ENCODE assay signal across 13 cellular contexts in the genomic region with DNA sequence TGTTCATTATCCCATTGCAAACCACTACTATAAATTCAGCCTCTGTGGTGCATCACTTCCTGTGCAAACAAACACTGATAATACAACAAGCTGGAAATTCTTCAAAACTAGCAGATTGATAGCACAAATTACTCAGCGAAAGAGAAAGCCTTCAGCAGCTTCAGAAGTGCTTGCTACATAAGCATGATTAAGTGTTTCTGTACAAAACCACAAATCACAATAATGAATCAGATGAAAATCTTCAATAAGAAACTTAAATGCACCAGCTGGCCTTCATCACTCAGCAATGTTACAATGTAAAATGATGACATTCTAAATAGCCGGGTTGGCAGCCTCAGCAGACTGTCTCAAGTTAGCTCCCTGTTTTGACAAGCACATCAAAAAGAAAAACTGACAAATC.
A peak's percentile ranks its signal among the peaks of the same experiment; 100 is the strongest.
DNase-seq lines count a peak whose midpoint lies in the region; ATAC-seq, FAIRE-seq and TF ChIP-seq lines count a peak whose summit lies in the region.
"Had no signal": no experiment of that assay in that cellular context is flagged by ENCODE, and none has a peak within 500 bp of the region (broad histone marks: within the 10 kb centered on the region; RNA-seq: fewer than 3 reads in every experiment).

No MANE protein-coding gene starts in this region.

- 0 out of 2 replicates have a peak, but pooled peaks cover 5% of the 10 kb centered on the region for H3F3A ChIP-seq in PC-9 (ENCODE audit: insufficient read depth, low read depth)

- no peaks in the 10 kb centered on the region for H3K27me3 ChIP-seq in PC-9 (ENCODE audit: insufficient read depth, low read depth)

- intact Hi-C loops in PC-9 (cut with micrococcal nuclease; ENCODE audit: unreplicated experiment) = no loop called here

- H3K36me3 Mint-ChIP-seq in immature natural killer cell = peaks cover 0 to 8% (median 0%) of the 10 kb centered on the region in 3 donors

- no peak for TF ChIP-seq POLR2A in A549 (IDR thresholded peaks at IDR 0.05; ENCODE audit: low read length)
- TF ChIP-seq POLR2A in H54 (IDR thresholded peaks at IDR 0.05; ENCODE audit: low read depth, low read length) = no peak

- H3K9me3 Mint-ChIP-seq in immature natural killer cell = peaks cover 4 to 48% (median 28%) of the 10 kb centered on the region in 6 donors

- H3K27ac Mint-ChIP-seq in immature natural killer cell = no peak overlapping the region
- H3K27ac Mint-ChIP-seq: activated T-helper 17 cell treated with anti-CD3 and anti-CD28 coated beads, Interleukin-2, amount 50 U/mL, for 72 hours had no signal

- TF ChIP-seq CTCF in A549 (IDR thresholded peaks at IDR 0.05) (no peak), PC-9 (conservative IDR thresholded peaks at IDR 0.05) (no peak), fibroblast of the aortic adventitia (IDR thresholded peaks at IDR 0.05; ENCODE audit: insufficient read depth, low read length) (no peak)

- no TSS peak for BruUV-seq in PC-9 (replicated peaks; lab: Mats Ljungman, UMichigan)

- no peaks in the 10 kb centered on the region for H3K4me1 Mint-ChIP-seq in immature natural killer cell
- H3K4me1 Mint-ChIP-seq: activated T-helper 17 cell treated with anti-CD3 and anti-CD28 coated beads, Interleukin-2, amount 50 U/mL, for 72 hours had no signal

- no peaks in the 10 kb centered on the region for H3K36me3 ChIP-seq in PC-9 (ENCODE audit: low read depth)

- no peak for TF ChIP-seq RAD21 in A549 (conservative IDR thresholded peaks at IDR 0.05 in 1 of 2, IDR thresholded peaks at IDR 0.05 in 1 of 2)

- WGBS in A549 (ENCODE audit: missing lambda C conversion rate) = 3% methylated on average over 2 of the region's 2 CpGs

- peak in 1 of 2 experiments; percentile 19; a peak in 1 of 6 replicates for ATAC-seq in A549
- ATAC-seq in HG03097 (IDR thresholded peaks at IDR 0.05; ENCODE audit: low FRiP score, unreplicated experiment) = no peak
- ATAC-seq in HG02840 (IDR thresholded peaks at IDR 0.05; ENCODE audit: low FRiP score, unreplicated experiment) = no peak
- ATAC-seq: activated T-helper 17 cell treated with anti-CD3 and anti-CD28 coated beads, Interleukin-2, amount 50 U/mL, for 72 hours had no signal

- H3K4me1 ChIP-seq in A549 (peaks cover 3% of the 10 kb centered on the region; the same call in 1 of the 3 replicates), PC-9 (replicated peaks; ENCODE audit: insufficient read depth) (no peaks in the 10 kb centered on the region; the same call in 1 of the 2 replicates)

- H4K20me1 ChIP-seq in PC-9 (ENCODE audit: insufficient read depth) = no peaks in the 10 kb centered on the region

- TF ChIP-seq EP300 in A549 (IDR thresholded peaks at IDR 0.05) = no peak

- peak overlapping the region; percentile 43 for H3K4me2 ChIP-seq in A549
- H3K4me2 ChIP-seq in PC-9 = peak overlapping the region; percentile 31; the same call in 1 of the 2 replicates

- FAIRE-seq in A549 (lab: Jason Lieb, UNC) (no peak), H54 (lab: Jason Lieb, UNC) (peak; percentile 33)

- H3K27me3 Mint-ChIP-seq in immature natural killer cell (ENCODE audit: low read depth in 3 of 3) = peaks cover 0 to 2% (median 1%) of the 10 kb centered on the region in 3 donors
- H3K27me3 Mint-ChIP-seq: activated T-helper 17 cell treated with anti-CD3 and anti-CD28 coated beads, Interleukin-2, amount 50 U/mL, for 72 hours had no signal

- H3K4me3 ChIP-seq in A549 (no peak overlapping the region), PC-9 (no peak overlapping the region), fibroblast of the aortic adventitia (ENCODE audit: low read depth, low read length) (no peak overlapping the region)

- POLR2A ChIA-PET in A549 (lab: Yijun Ruan, JAX) (no interaction called here), PC-9 (lab: Charles Lee; ENCODE audit: unreplicated experiment) (no interaction called here)

- H3K4me3 Mint-ChIP-seq in immature natural killer cell = no peak overlapping the region
- H3K4me3 Mint-ChIP-seq: activated T-helper 17 cell treated with anti-CD3 and anti-CD28 coated beads, Interleukin-2, amount 50 U/mL, for 72 hours had no signal

- no peaks in the 10 kb centered on the region for H3K79me2 ChIP-seq in PC-9 (ENCODE audit: low read depth)

- no peaks in the 10 kb centered on the region for H3K9me2 ChIP-seq in PC-9 (ENCODE audit: insufficient read depth)

- H2AFZ ChIP-seq in PC-9 = no peak overlapping the region

- H3K9me3 ChIP-seq in A549 = no peaks in the 10 kb centered on the region
- no peaks in the 10 kb centered on the region; the same call in 1 of the 2 replicates for H3K9me3 ChIP-seq in PC-9 (ENCODE audit: insufficient read depth, low read depth)

- H3K27ac ChIP-seq in A549 = no peak overlapping the region
- H3K27ac ChIP-seq in PC-9 = peak overlapping the region; percentile 34

- CTCF ChIA-PET in A549 (lab: Yijun Ruan, JAX) = no interaction called here
- CTCF ChIA-PET in PC-9 (lab: Charles Lee) = no interaction called here

- DNase-seq in A549 (ENCODE audit: low read depth in 1 of 2, low spot score in 1 of 2) (peak in 1 of 2 experiments; percentile 33), H54 (ENCODE audit: insufficient read length, low spot score) (no peak), PC-9 (peak in 1 of 2 experiments; percentile 37), fibroblast of the aortic adventitia (ENCODE audit: low read depth) (peak; percentile 77), immature natural killer cell (no peak), activated gamma-delta T cell (lab: John Stamatoyannopoulos, UW) (no peak)
- DNase-seq: cortex of kidney; GF-D8; hippocampal formation; NK-92 treated with Interleukin-12 subunit alpha and Interleukin-12 subunit beta, amount 100 ng/mL, for 24 hours had no signal

TF ChIP-seq in A549, 52 proteins besides CTCF, POLR2A, EP300 and RAD21:
- TF ChIP-seq JUNB (IDR thresholded peaks at IDR 0.05) (peak; percentile 52; the same call in 1 of the 2 replicates), POLR2AphosphoS2 (conservative IDR thresholded peaks at IDR 0.05; ENCODE audit: low read length) (no peak), MAZ (IDR thresholded peaks at IDR 0.05; ENCODE audit: borderline replicate concordance, low read depth, low read length) (no peak)
- TF ChIP-seq, protein P1, sequence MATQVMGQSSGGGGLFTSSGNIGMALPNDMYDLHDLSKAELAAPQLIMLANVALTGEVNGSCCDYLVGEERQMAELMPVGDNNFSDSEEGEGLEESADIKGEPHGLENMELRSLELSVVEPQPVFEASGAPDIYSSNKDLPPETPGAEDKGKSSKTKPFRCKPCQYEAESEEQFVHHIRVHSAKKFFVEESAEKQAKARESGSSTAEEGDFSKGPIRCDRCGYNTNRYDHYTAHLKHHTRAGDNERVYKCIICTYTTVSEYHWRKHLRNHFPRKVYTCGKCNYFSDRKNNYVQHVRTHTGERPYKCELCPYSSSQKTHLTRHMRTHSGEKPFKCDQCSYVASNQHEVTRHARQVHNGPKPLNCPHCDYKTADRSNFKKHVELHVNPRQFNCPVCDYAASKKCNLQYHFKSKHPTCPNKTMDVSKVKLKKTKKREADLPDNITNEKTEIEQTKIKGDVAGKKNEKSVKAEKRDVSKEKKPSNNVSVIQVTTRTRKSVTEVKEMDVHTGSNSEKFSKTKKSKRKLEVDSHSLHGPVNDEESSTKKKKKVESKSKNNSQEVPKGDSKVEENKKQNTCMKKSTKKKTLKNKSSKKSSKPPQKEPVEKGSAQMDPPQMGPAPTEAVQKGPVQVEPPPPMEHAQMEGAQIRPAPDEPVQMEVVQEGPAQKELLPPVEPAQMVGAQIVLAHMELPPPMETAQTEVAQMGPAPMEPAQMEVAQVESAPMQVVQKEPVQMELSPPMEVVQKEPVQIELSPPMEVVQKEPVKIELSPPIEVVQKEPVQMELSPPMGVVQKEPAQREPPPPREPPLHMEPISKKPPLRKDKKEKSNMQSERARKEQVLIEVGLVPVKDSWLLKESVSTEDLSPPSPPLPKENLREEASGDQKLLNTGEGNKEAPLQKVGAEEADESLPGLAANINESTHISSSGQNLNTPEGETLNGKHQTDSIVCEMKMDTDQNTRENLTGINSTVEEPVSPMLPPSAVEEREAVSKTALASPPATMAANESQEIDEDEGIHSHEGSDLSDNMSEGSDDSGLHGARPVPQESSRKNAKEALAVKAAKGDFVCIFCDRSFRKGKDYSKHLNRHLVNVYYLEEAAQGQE (IDR thresholded peaks at IDR 0.05) = no peak
TF ChIP-seq in A549: peak in this region for 1.
